ENCODE assay signal across 8 cellular contexts in the genomic region with DNA sequence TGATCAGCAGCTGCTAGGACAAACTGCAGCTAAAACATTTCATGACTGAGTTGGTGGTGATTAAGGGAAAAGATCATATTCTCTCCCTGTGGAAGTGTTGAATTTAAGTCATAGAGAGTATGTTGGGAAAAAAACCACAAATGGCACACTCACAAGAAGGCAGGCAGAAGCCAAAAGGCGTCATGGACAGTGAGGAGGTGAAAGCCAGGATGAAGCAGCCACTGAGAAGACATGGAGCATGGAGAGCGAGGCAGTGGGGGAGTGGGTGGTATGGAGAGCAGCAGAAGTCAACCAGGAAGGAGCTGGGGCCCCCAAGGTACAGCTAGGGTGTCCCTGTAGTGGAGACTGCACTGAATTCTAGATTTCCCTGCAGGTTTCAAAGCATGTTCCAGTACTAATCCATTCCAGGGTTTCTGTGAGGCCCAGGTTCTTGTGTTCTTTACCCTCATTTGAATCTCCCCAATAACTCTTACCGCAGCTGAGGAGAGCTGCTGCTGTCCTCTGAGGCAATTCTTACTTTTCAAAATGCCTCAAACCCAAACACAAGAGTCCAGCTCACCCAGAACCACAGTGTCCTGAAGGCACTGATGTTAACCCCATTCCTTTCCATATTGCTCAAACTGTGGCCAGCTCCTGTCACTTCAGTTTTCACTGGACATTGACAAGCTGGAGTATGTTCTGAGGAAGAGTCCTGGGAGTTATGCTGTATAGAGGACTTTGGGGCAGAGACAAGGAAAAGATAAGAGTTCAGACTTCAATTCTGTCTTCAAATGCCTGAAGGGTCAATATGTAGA.
DNase-seq lines count a peak whose midpoint lies in the region; ATAC-seq and TF ChIP-seq lines count a peak whose summit lies in the region.

No MANE protein-coding gene starts in this region.

- H3K36me3 Mint-ChIP-seq in Caco-2 (ENCODE audit: insufficient read depth, unreplicated experiment), result no peaks in the 10 kb centered on the region
- no peaks in the 10 kb centered on the region for H3K36me3 Mint-ChIP-seq in activated T-helper 17 cell treated with anti-CD3 and anti-CD28 coated beads, Interleukin-2, amount 50 U/mL, for 72 hours (ENCODE audit: low read depth)

- intact Hi-C loops in Caco-2 (cut with micrococcal nuclease; ENCODE audit: unreplicated experiment), result no loop called here

- peaks cover 20% of the 10 kb centered on the region for H3K4me1 ChIP-seq in Caco-2

- H3K4me3 ChIP-seq in Caco-2 (ENCODE audit: low read depth, low read length) (no peak overlapping the region), choroid plexus epithelial cell (ENCODE audit: low read depth, low read length) (no peak overlapping the region)

- H3K27me3 Mint-ChIP-seq in Caco-2 (ENCODE audit: insufficient read depth, unreplicated experiment), result no peaks in the 10 kb centered on the region
- peaks cover 41% of the 10 kb centered on the region for H3K27me3 Mint-ChIP-seq in activated T-helper 17 cell treated with anti-CD3 and anti-CD28 coated beads, Interleukin-2, amount 50 U/mL, for 72 hours

- no peaks in the 10 kb centered on the region for H3K9me3 ChIP-seq in Caco-2

- no peaks in the 10 kb centered on the region for H3K27me3 ChIP-seq in Caco-2 (replicated peaks; ENCODE audit: control insufficient read depth, insufficient read depth, low read length)

- H3K4me1 Mint-ChIP-seq in Caco-2 (ENCODE audit: low read depth, unreplicated experiment), result peaks cover 31% of the 10 kb centered on the region
- H3K4me1 Mint-ChIP-seq in activated T-helper 17 cell treated with anti-CD3 and anti-CD28 coated beads, Interleukin-2, amount 50 U/mL, for 72 hours, result no peaks in the 10 kb centered on the region

- H3K9me3 Mint-ChIP-seq in Caco-2 (ENCODE audit: unreplicated experiment), result peaks cover 9% of the 10 kb centered on the region
- H3K9me3 Mint-ChIP-seq in activated T-helper 17 cell treated with anti-CD3 and anti-CD28 coated beads, Interleukin-2, amount 50 U/mL, for 72 hours, result no peaks in the 10 kb centered on the region

- no peak overlapping the region for H3K4me3 Mint-ChIP-seq in Caco-2 (ENCODE audit: unreplicated experiment)
- H3K4me3 Mint-ChIP-seq in activated T-helper 17 cell treated with anti-CD3 and anti-CD28 coated beads, Interleukin-2, amount 50 U/mL, for 72 hours, result no peak overlapping the region

- H3K36me3 ChIP-seq in Caco-2 (ENCODE audit: control insufficient read depth, insufficient read depth, low read length), result no peaks in the 10 kb centered on the region

- DNase-seq in Caco-2, result no peak
- peak; percentile 95 for DNase-seq in choroid plexus epithelial cell (ENCODE audit: low read depth)
- DNase-seq in stimulated activated CD4-positive, alpha-beta T cell treated with anti-CD3 and anti-CD28 coated beads, Interleukin-4, amount 100 ng/mL, for 24 hours, result no peak
- no peak for DNase-seq in NCI-H1694 (lab: John Stamatoyannopoulos, UW)
- DNase-seq in COR-L47 (lab: John Stamatoyannopoulos, UW), result no peak

- peak overlapping the region; percentile 44 for H3K27ac Mint-ChIP-seq in Caco-2 (ENCODE audit: unreplicated experiment)
- no peak overlapping the region for H3K27ac Mint-ChIP-seq in activated T-helper 17 cell treated with anti-CD3 and anti-CD28 coated beads, Interleukin-2, amount 50 U/mL, for 72 hours

- POLR2A ChIA-PET in Caco-2 (lab: Charles Lee), result no interaction called here

- TF ChIP-seq CTCF in Caco-2 (IDR thresholded peaks at IDR 0.05; ENCODE audit: insufficient read depth in 1 of 2, low read depth in 1 of 2, low read length in 1 of 2, severe bottlenecking in 1 of 2, unreplicated experiment in 1 of 2) (no peak), choroid plexus epithelial cell (conservative IDR thresholded peaks at IDR 0.05; ENCODE audit: low read depth, low read length) (no peak)

- CTCF ChIA-PET in Caco-2 (lab: Charles Lee), result no interaction called here

- BruUV-seq in Caco-2 (replicated peaks; lab: Mats Ljungman, UMichigan), result no TSS peak

- ATAC-seq in GM19467 (IDR thresholded peaks at IDR 0.05; ENCODE audit: unreplicated experiment), result peak; percentile 49
- ATAC-seq in HG03432 (IDR thresholded peaks at IDR 0.05; ENCODE audit: unreplicated experiment), result peak; percentile 63
- ATAC-seq in activated T-helper 17 cell treated with anti-CD3 and anti-CD28 coated beads, Interleukin-2, amount 50 U/mL, for 72 hours (replicated peaks), result no peak
